In the genomic region with DNA sequence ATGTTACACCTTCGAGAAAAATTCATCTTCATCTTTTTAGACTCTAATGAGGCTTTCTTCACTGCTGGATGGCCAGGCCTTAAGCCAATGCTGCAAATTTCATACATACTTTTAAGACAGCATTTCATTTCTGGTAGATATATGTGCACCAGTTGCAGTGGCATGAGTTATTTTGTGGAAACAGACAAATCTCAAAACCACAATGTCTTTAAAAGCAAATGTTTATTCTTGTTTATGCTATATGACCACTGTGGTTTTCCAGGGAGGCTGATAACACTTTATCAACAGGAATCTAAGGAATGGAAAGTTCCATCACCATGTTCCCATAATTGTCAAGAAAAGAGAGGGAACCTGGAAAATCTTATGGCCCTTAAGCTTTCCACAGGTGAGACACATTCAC, we compare ENCODE assay signal across 1 cellular context.
TF ChIP-seq lines count a peak whose summit lies in the region.

No MANE protein-coding gene starts in this region.

TF ChIP-seq in SK-N-SH treated with all-trans-retinoic acid at 6 μM for 48 hours, 23 proteins besides CTCF, POLR2A, EP300 and RAD21 (continued from another document):
- TF ChIP-seq, protein P1, sequence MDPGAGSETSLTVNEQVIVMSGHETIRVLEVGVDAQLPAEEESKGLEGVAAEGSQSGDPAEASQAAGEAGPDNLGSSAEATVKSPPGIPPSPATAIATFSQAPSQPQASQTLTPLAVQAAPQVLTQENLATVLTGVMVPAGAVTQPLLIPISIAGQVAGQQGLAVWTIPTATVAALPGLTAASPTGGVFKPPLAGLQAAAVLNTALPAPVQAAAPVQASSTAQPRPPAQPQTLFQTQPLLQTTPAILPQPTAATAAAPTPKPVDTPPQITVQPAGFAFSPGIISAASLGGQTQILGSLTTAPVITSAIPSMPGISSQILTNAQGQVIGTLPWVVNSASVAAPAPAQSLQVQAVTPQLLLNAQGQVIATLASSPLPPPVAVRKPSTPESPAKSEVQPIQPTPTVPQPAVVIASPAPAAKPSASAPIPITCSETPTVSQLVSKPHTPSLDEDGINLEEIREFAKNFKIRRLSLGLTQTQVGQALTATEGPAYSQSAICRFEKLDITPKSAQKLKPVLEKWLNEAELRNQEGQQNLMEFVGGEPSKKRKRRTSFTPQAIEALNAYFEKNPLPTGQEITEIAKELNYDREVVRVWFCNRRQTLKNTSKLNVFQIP (CRISPR knock-in tag; IDR thresholded peaks at IDR 0.05; ENCODE audit: borderline replicate concordance, low read depth) = no peak
- TF ChIP-seq ZC3H10 (CRISPR knock-in tag; IDR thresholded peaks at IDR 0.05) (no peak), ESRRG (CRISPR knock-in tag; IDR thresholded peaks at IDR 0.05) (no peak), BACH2 (CRISPR knock-in tag; IDR thresholded peaks at IDR 0.05; ENCODE audit: borderline replicate concordance) (no peak)
TF ChIP-seq in SK-N-SH treated with all-trans-retinoic acid at 6 μM for 48 hours: peak in this region for 0.
